In the genomic region with DNA sequence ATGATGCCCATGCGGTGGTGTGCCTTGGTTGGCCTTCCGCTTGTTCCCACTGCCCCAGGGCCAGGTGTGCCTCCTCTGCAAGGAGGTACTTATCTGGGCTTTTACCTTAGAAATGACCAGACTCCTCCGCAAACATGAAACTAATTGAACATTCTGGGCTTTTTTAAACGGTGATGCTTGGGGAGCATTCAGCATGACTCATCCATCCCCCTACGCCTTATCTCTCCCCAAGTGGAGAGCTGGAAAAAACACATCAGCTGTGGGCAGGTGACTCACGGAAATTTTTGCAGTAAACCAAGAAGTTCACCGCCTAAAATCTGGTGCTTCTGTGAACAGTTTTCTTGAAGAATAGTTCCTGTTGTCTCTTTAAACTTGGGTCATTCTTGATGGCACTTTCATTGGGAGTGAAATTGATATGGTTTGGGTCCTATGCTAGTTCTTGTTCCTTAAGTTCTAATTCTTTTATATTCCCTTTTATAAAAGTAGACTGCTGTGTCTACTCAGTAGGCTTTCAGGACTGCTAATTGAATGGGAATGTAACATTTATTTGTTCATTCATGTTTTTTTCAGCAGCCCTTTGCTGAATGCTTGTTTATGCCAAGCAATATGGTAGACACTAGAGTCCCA, we compare ENCODE assay signal across 8 cellular contexts. TPM values are rescaled to one million over a fixed set of nuclear protein-coding genes. Genes with fewer than 3 reads are reported as not detected.
A peak's percentile ranks its signal among the peaks of the same experiment; 100 is the strongest.
DNase-seq lines count a peak whose midpoint lies in the region; ATAC-seq and TF ChIP-seq lines count a peak whose summit lies in the region.

No MANE protein-coding gene starts in this region.

- H3K4me3 ChIP-seq in cardiac fibroblast (replicated peaks in 1 of 2; ENCODE audit: low read depth in 2 of 2, low read length in 2 of 2) = no peak overlapping the region

- intact Hi-C loops in activated CD4-positive, alpha-beta T cell treated with anti-CD3 and anti-CD28 coated beads, Interleukin-2, amount 10 ng/mL, durations not matched to agents 24 days and 14 days (cut with micrococcal nuclease) = loop anchor here (1.0 kb wide), 3 partner anchors 11 to 135 kb away; partner anchors contain the start of gene SFXN1
- intact Hi-C loops in left ventricle myocardium superior (cut with micrococcal nuclease) = no loop called here

- no peak for TF ChIP-seq CTCF in cardiac fibroblast (IDR thresholded peaks at IDR 0.05; ENCODE audit: low read depth, low read length)

- peak overlapping the region; percentile 95 for H3K27ac Mint-ChIP-seq in activated CD4-positive, alpha-beta T cell treated with anti-CD3 and anti-CD28 coated beads, Interleukin-2, amount 10 ng/mL, durations not matched to agents 24 days and 14 days

- peaks cover 2% of the 10 kb centered on the region for H3K27me3 Mint-ChIP-seq in activated CD4-positive, alpha-beta T cell treated with anti-CD3 and anti-CD28 coated beads, Interleukin-2, amount 10 ng/mL, durations not matched to agents 24 days and 14 days

- peaks cover 79% of the 10 kb centered on the region for H3K4me1 Mint-ChIP-seq in activated CD4-positive, alpha-beta T cell treated with anti-CD3 and anti-CD28 coated beads, Interleukin-2, amount 10 ng/mL, durations not matched to agents 24 days and 14 days

- peak overlapping the region; percentile 73 for H3K4me3 Mint-ChIP-seq in activated CD4-positive, alpha-beta T cell treated with anti-CD3 and anti-CD28 coated beads, Interleukin-2, amount 10 ng/mL, durations not matched to agents 24 days and 14 days

- H3K9me3 Mint-ChIP-seq in activated CD4-positive, alpha-beta T cell treated with anti-CD3 and anti-CD28 coated beads, Interleukin-2, amount 10 ng/mL, durations not matched to agents 24 days and 14 days = peaks cover 13% of the 10 kb centered on the region

- peak; percentile 91 for DNase-seq in activated CD4-positive, alpha-beta T cell treated with anti-CD3 and anti-CD28 coated beads, Interleukin-2, amount 10 ng/mL, durations not matched to agents 24 days and 14 days
- peak; percentile 67 to 89 for DNase-seq in cardiac fibroblast (ENCODE audit: low read depth in 2 of 2)
- DNase-seq in stimulated activated CD4-positive, alpha-beta T cell treated with anti-CD3 and anti-CD28 coated beads, Interleukin-4, amount 100 ng/mL, for 1 hour = peak; percentile 76
- no peak for DNase-seq in COR-L47 (lab: John Stamatoyannopoulos, UW)
- DNase-seq in left ventricle myocardium superior = no peak
- no peak for DNase-seq in NCI-H2196 (lab: John Stamatoyannopoulos, UW; ENCODE audit: unreplicated experiment)
- DNase-seq in NCI-H1694 (lab: John Stamatoyannopoulos, UW) = no peak

- H3K36me3 Mint-ChIP-seq in activated CD4-positive, alpha-beta T cell treated with anti-CD3 and anti-CD28 coated beads, Interleukin-2, amount 10 ng/mL, durations not matched to agents 24 days and 14 days (ENCODE audit: low read depth) = peaks cover 92% of the 10 kb centered on the region

- peak; percentile 51 for ATAC-seq in GM19351 (IDR thresholded peaks at IDR 0.05; ENCODE audit: unreplicated experiment)
- no peak for ATAC-seq in left ventricle myocardium superior

RNA-seq across cellular contexts. Expression of gene SFXN1, which starts 39.6 kb away (rescaled TPM):
- total RNA-seq in activated CD4-positive, alpha-beta T cell treated with anti-CD3 and anti-CD28 coated beads, Interleukin-2, amount 10 ng/mL, durations not matched to agents 24 days and 14 days = 390 and 404 TPM in 2 replicates
- 34.7 TPM for total RNA-seq in left ventricle myocardium superior

Comparison
In these comparisons a context has a peak if more than half of its experiments do, and no peak if none do; other contexts are left out.
1. DNase-seq: peak in activated CD4-positive, alpha-beta T cell treated with anti-CD3 and anti-CD28 coated beads, Interleukin-2, amount 10 ng/mL, durations not matched to agents 24 days and 14 days (single experiment), cardiac fibroblast (2 of 2) and stimulated activated CD4-positive, alpha-beta T cell treated with anti-CD3 and anti-CD28 coated beads, Interleukin-4, amount 100 ng/mL, for 1 hour (single experiment); none in COR-L47 (single experiment), left ventricle myocardium superior (single experiment), NCI-H2196 (single experiment) and NCI-H1694 (single experiment).
2. RNA of gene SFXN1, which starts 39.6 kb away (total RNA-seq): 390 to 404 TPM in activated CD4-positive, alpha-beta T cell treated with anti-CD3 and anti-CD28 coated beads, Interleukin-2, amount 10 ng/mL, durations not matched to agents 24 days and 14 days; 34.7 TPM in left ventricle myocardium superior (single experiment); every median in the first group is over 10 times any median in the second.